7 cellular contexts compared by ENCODE assay signal in genomic region chr4:143186202-143186601, GRCh38. TPM values are rescaled to one million over a fixed set of nuclear protein-coding genes. Genes with fewer than 3 reads are reported as not detected.
DNase-seq lines count a peak whose midpoint lies in the region; ATAC-seq and TF ChIP-seq lines count a peak whose summit lies in the region.

No MANE protein-coding gene starts in this region.

- intact Hi-C loops in right cardiac atrium (cut with DNase I) = no loop called here

- POLR2A ChIA-PET in HEK293 (lab: Yijun Ruan, JAX) = no interaction called here

- TF ChIP-seq CTCF in HEK293 (tag by site-specific recombination; IDR thresholded peaks at IDR 0.05) = no peak
- no peak for TF ChIP-seq CTCF in VCaP (conservative IDR thresholded peaks at IDR 0.05)

- no peaks in the 10 kb centered on the region for H3K27me3 ChIP-seq in right cardiac atrium (ENCODE audit: control insufficient read depth, insufficient read depth)

- H3K9me3 ChIP-seq in HEK293 (ENCODE audit: control insufficient read depth, insufficient read depth, low read depth, low read length) = no peaks in the 10 kb centered on the region
- no peaks in the 10 kb centered on the region for H3K9me3 ChIP-seq in right cardiac atrium (ENCODE audit: control insufficient read depth, low read length)

- ATAC-seq in right cardiac atrium = no peak
- no peak for ATAC-seq in GM19397 (IDR thresholded peaks at IDR 0.05; ENCODE audit: unreplicated experiment)

- 4% methylated on average over 6 of the region's 6 CpGs for WGBS in right cardiac atrium

- H3K27ac ChIP-seq in HEK293 (ENCODE audit: extremely low read depth, low read depth, low read length) (no peak overlapping the region), VCaP (peak overlapping the region; percentile 93), right cardiac atrium (ENCODE audit: low read length) (no peak overlapping the region), skin epidermis (peak overlapping the region in 16 of 21 experiments; percentile 2 to 99 (median 94))

- H3K4me3 ChIP-seq in HEK293 (ENCODE audit: low read depth, low read length) (peak overlapping the region; percentile 89), right cardiac atrium (ENCODE audit: low read length) (peak overlapping the region; percentile 79), skin epidermis (peak overlapping the region; percentile 61 to 100 (median 95))

- DNase-seq in right cardiac atrium = no peak
- no peak for DNase-seq in SIG-M5 treated with dmso at 0.1 percent for 504 hours (lab: John Stamatoyannopoulos, UW; ENCODE audit: unreplicated experiment)
- DNase-seq in NCI-H2171 (lab: John Stamatoyannopoulos, UW) = no peak

- H3K4me1 ChIP-seq in HEK293 (ENCODE audit: control insufficient read depth, insufficient read depth, low read length) (peaks cover 2% of the 10 kb centered on the region; the same call in 1 of the 2 replicates), right cardiac atrium (ENCODE audit: control insufficient read depth, insufficient read depth, low read length) (no peaks in the 10 kb centered on the region)

- CTCF ChIA-PET in HEK293 (lab: Yijun Ruan, JAX) = no interaction called here

- peaks cover 3 to 48% of the 10 kb centered on the region in 2 experiments for H3K36me3 ChIP-seq in HEK293 (ENCODE audit: control insufficient read depth in 2 of 2, insufficient read depth in 1 of 2, low read length in 2 of 2)

TF ChIP-seq in HEK293, 187 proteins besides CTCF, POLR2A, EP300 and RAD21:
- TF ChIP-seq ZNF624 (tag by site-specific recombination; IDR thresholded peaks at IDR 0.05) (no peak), ZNF768 (tag by site-specific recombination; IDR thresholded peaks at IDR 0.05) (no peak), SP3 (tag by site-specific recombination; IDR thresholded peaks at IDR 0.05) (no peak), KLF7 (tag by site-specific recombination; IDR thresholded peaks at IDR 0.05; ENCODE audit: borderline replicate concordance) (no peak), GFI1B (tag by site-specific recombination; IDR thresholded peaks at IDR 0.05) (no peak), PRDM2 (tag by site-specific recombination; IDR thresholded peaks at IDR 0.05; ENCODE audit: borderline replicate concordance) (no peak), ZNF266 (tag by site-specific recombination; IDR thresholded peaks at IDR 0.05; ENCODE audit: low read depth) (no peak), ZNF791 (tag by site-specific recombination; IDR thresholded peaks at IDR 0.05) (no peak), ZNF518A (tag by site-specific recombination; conservative IDR thresholded peaks at IDR 0.05; ENCODE audit: low read depth) (no peak), ZNF248 (tag by site-specific recombination; IDR thresholded peaks at IDR 0.05) (no peak)

RNA-seq across cellular contexts. Expression of gene USP38, which starts 1.5 kb away (rescaled TPM):
- 10 to 100 TPM; 19.1 to 21.1 (median 19.4) TPM for total RNA-seq in right cardiac atrium
- polyA plus RNA-seq in right cardiac atrium = 7.1 TPM

Comparison
In these comparisons a context has a peak if more than half of its experiments do, and no peak if none do; other contexts are left out.
1. H3K27ac ChIP-seq: peak in VCaP (single experiment) and skin epidermis (16 of 21); none in HEK293 (single experiment) and right cardiac atrium (single experiment).
2. Peak in every context shown above with its lines, with median percentiles within 50 percentile points of each other: H3K4me3 ChIP-seq.